ENCODE assay signal across 13 cellular contexts in genomic region chr11:114260483-114260882, GRCh38. TPM values are rescaled to one million over a fixed set of nuclear protein-coding genes. Genes with fewer than 3 reads are reported as not detected.
A peak's percentile ranks its signal among the peaks of the same experiment; 100 is the strongest.
DNase-seq lines count a peak whose midpoint lies in the region; ATAC-seq and TF ChIP-seq lines count a peak whose summit lies in the region.
"Had no signal": no experiment of that assay in that cellular context is flagged by ENCODE, and none has a peak within 500 bp of the region (broad histone marks: within the 10 kb centered on the region; RNA-seq: fewer than 3 reads in every experiment).

No MANE protein-coding gene starts in this region.

- H3K27ac ChIP-seq in sigmoid colon (peak overlapping the region; percentile 77 to 85 (median 78)), aorta (ENCODE audit: low read depth in 1 of 2, low read length in 2 of 2) (no peak overlapping the region)
- H3K27ac ChIP-seq: HL-60, KMS-11 had no signal

- H3K27me3 ChIP-seq in sigmoid colon (no peaks in the 10 kb centered on the region), aorta (ENCODE audit: control insufficient read depth in 1 of 2, insufficient read depth in 2 of 2, low read length in 1 of 2) (no peaks in the 10 kb centered on the region)

- no peak for TF ChIP-seq EP300 in sigmoid colon (IDR thresholded peaks at IDR 0.05)

- intact Hi-C loops in Right ventricle myocardium inferior (cut with DNase I), result loop anchor here (2.0 kb wide), 2 partner anchors 66 to 202 kb away; partner anchors contain the start of gene ZBTB16
- intact Hi-C loops in left cardiac atrium (cut with DNase I), result loop anchor here (2.0 to 10.0 kb wide), 3 partner anchors 224 to 376 kb away; no protein-coding TSS in a partner anchor
- intact Hi-C loops in cardiac septum (cut with DNase I), result loop anchor here (1.0 to 10.0 kb wide), 4 partner anchors 201 to 456 kb away; partner anchors contain the start of genes USP28 and ZBTB16
- intact Hi-C loops in sigmoid colon (cut with DNase I), result no loop called here
- intact Hi-C loops in aorta (cut with DNase I), result loop anchor here (2.0 to 5.0 kb wide), 5 partner anchors 202 to 363 kb away; partner anchors contain the start of gene ZBTB16 (in 1 of the 2)

- no peak overlapping the region for H3K4me3 ChIP-seq in sigmoid colon
- H3K4me3 ChIP-seq in aorta (ENCODE audit: low read length in 2 of 2), result no peak overlapping the region

- no peak for TF ChIP-seq POLR2A in sigmoid colon (IDR thresholded peaks at IDR 0.05)

- peak; percentile 3 for ATAC-seq in Right ventricle myocardium inferior
- ATAC-seq in left cardiac atrium, result no peak
- ATAC-seq in aorta (ENCODE audit: low FRiP score), result peak; percentile 3
- no peak for ATAC-seq in HG03095 (IDR thresholded peaks at IDR 0.05; ENCODE audit: unreplicated experiment)

- no peak for TF ChIP-seq CTCF in sigmoid colon (IDR thresholded peaks at IDR 0.05)

- 71 to 76% methylated on average over 9 of the region's 9 CpGs for WGBS in sigmoid colon, 2 donors
- WGBS in aorta, 2 donors, result 31 to 38% methylated on average over 9 of the region's 9 CpGs

- H3K36me3 ChIP-seq in sigmoid colon (peaks cover 0 to 12% (median 11%) of the 10 kb centered on the region in 4 donors), aorta (ENCODE audit: control insufficient read depth in 1 of 2, insufficient read depth in 2 of 2, low read length in 1 of 2) (no peaks in the 10 kb centered on the region)

- H3K9me3 ChIP-seq in sigmoid colon (no peaks in the 10 kb centered on the region), aorta (ENCODE audit: control insufficient read depth, low read length) (no peaks in the 10 kb centered on the region)
- H3K9me3 ChIP-seq: Caco-2, SK-N-SH had no signal

- DNase-seq in Right ventricle myocardium inferior (ENCODE audit: missing footprints) (no peak), left cardiac atrium (no peak), cardiac septum (ENCODE audit: low spot score) (peak; percentile 75), sigmoid colon (peak; percentile 80), aorta (no peak), DMS153 treated with DMSO at 0.1 percent for 48 hours (lab: John Stamatoyannopoulos, UW; ENCODE audit: unreplicated experiment) (no peak), DMS 273 (lab: John Stamatoyannopoulos, UW; ENCODE audit: unreplicated experiment) (no peak)

- H3K4me1 ChIP-seq in sigmoid colon, result peaks cover 0 to 66% (median 48%) of the 10 kb centered on the region in 4 donors
- peaks cover 0 to 8% of the 10 kb centered on the region in 2 donors for H3K4me1 ChIP-seq in aorta (ENCODE audit: control insufficient read depth in 1 of 2, insufficient read depth in 2 of 2, low read length in 2 of 2)

RNA-seq across cellular contexts. Expression of gene NNMT, which starts 35.7 kb away (rescaled TPM):
- 44.0 TPM for total RNA-seq in Right ventricle myocardium inferior
- total RNA-seq in left cardiac atrium, result 100 to 1,000 TPM; 119 to 298 TPM
- total RNA-seq in cardiac septum, result 72.9 TPM
- total RNA-seq in sigmoid colon, result 100 to 1,000 TPM; 126 to 960 (median 409) TPM
- polyA plus RNA-seq in sigmoid colon, result 100 to 1,000 TPM in 2 of 3 donors, 10 to 100 TPM in 1; 28.0 to 208 (median 201) TPM
- total RNA-seq in aorta, result 100 to 1,000 TPM; 597 to 862 TPM
- polyA plus RNA-seq in aorta, result 1,000 to 10,000 TPM in 1 of 2 donors, 100 to 1,000 TPM in 1; 405 to 1,814 TPM
- total RNA-seq: natural killer cell treated with Interleukin-12 subunit alpha and Interleukin-12 subunit beta and Interleukin-15 and Interleukin-18, amount 100 ng/mL, for 72 hours had no signal

Comparison
In these comparisons a context has a peak if more than half of its experiments do, and no peak if none do; other contexts are left out.
1. ATAC-seq: peak in Right ventricle myocardium inferior (single experiment) and aorta (single experiment); none in left cardiac atrium (0 of 2) and HG03095 (single experiment).
2. DNase-seq: peak in cardiac septum (single experiment) and sigmoid colon (single experiment); none in Right ventricle myocardium inferior (single experiment), left cardiac atrium (single experiment), aorta (0 of 2), DMS153 treated with DMSO at 0.1 percent for 48 hours (single experiment) and DMS 273 (single experiment).
3. H3K27ac ChIP-seq: peak in sigmoid colon (4 of 4); none in aorta (0 of 2).